1 cellular context compared by ENCODE assay signal in the genomic region with DNA sequence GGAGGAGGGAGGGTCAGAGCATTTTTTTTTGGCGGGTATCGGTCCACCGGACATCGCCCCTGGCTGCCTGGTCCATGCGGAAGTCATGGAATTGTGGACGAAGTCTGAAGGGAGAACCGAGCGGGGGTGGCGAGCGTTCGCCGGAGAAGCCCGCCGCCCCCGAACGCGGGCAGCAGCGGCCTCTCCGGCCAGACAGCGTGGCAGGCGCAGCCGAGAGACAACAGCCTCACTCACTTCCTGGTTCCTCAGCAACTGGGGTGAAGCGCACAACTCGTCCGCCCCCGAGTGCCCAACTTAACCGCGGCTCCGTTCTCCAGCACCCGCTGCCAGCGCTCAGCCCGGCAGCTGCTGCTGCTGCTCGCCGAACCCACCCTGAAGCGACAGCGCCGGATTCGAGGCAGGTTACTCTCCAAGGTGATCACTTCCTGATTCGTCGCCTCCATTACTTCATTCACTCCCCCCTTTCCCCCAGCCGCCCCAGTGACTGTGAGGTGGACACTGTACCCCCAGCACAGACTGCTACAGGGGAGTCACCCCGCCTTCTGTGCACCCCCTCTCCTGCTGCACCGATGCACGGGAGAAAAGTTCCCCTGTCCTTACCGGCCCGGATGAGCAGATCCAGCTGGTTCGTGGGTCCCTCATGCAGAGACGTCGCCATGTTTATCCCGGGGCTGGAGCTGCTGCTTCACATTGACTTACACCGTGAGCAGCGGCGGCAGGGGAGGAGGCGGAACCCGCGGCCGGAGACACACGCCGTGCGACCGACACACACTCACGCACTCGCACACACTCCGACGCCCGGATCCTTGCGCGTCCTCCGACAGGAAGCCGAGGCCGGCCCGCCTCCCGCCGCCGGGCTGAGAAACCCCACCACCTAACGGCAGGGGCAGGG.
TF ChIP-seq lines count a peak whose summit lies in the region.

No MANE protein-coding gene starts in this region.

TF ChIP-seq in WTC11, 78 proteins besides CTCF, POLR2A, EP300 and RAD21 (continued from another document):
- TF ChIP-seq, protein P1, sequence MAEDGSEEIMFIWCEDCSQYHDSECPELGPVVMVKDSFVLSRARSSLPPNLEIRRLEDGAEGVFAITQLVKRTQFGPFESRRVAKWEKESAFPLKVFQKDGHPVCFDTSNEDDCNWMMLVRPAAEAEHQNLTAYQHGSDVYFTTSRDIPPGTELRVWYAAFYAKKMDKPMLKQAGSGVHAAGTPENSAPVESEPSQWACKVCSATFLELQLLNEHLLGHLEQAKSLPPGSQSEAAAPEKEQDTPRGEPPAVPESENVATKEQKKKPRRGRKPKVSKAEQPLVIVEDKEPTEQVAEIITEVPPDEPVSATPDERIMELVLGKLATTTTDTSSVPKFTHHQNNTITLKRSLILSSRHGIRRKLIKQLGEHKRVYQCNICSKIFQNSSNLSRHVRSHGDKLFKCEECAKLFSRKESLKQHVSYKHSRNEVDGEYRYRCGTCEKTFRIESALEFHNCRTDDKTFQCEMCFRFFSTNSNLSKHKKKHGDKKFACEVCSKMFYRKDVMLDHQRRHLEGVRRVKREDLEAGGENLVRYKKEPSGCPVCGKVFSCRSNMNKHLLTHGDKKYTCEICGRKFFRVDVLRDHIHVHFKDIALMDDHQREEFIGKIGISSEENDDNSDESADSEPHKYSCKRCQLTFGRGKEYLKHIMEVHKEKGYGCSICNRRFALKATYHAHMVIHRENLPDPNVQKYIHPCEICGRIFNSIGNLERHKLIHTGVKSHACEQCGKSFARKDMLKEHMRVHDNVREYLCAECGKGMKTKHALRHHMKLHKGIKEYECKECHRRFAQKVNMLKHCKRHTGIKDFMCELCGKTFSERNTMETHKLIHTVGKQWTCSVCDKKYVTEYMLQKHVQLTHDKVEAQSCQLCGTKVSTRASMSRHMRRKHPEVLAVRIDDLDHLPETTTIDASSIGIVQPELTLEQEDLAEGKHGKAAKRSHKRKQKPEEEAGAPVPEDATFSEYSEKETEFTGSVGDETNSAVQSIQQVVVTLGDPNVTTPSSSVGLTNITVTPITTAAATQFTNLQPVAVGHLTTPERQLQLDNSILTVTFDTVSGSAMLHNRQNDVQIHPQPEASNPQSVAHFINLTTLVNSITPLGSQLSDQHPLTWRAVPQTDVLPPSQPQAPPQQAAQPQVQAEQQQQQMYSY (CRISPR knock-in tag; IDR thresholded peaks at IDR 0.05): 0 out of 2 replicates have a peak, but pooled peaks have one; percentile 33
- TF ChIP-seq SOX15 (CRISPR knock-in tag; IDR thresholded peaks at IDR 0.05) (no peak), ATF2 (CRISPR knock-in tag; IDR thresholded peaks at IDR 0.05; ENCODE audit: borderline replicate concordance, low read depth) (no peak), FOXK1 (CRISPR knock-in tag; IDR thresholded peaks at IDR 0.05) (peak; percentile 81), ZNF138 (CRISPR knock-in tag; conservative IDR thresholded peaks at IDR 0.05) (0 out of 2 replicates have a peak, but pooled peaks have one; percentile 83), FOXP1 (CRISPR knock-in tag; IDR thresholded peaks at IDR 0.05; ENCODE audit: borderline replicate concordance) (peak; percentile 62), TEAD1 (CRISPR knock-in tag; IDR thresholded peaks at IDR 0.05) (peak; percentile 37; the same call in 1 of the 2 replicates), FOXJ3 (CRISPR knock-in tag; IDR thresholded peaks at IDR 0.05; ENCODE audit: borderline replicate concordance) (no peak), HMGA2 (CRISPR knock-in tag; IDR thresholded peaks at IDR 0.05) (no peak), ERG (CRISPR knock-in tag; IDR thresholded peaks at IDR 0.05) (no peak), ZBTB21 (CRISPR knock-in tag; IDR thresholded peaks at IDR 0.05; ENCODE audit: borderline replicate concordance) (0 out of 2 replicates have a peak, but pooled peaks have one; percentile 50), ZNF396 (CRISPR knock-in tag; IDR thresholded peaks at IDR 0.05; ENCODE audit: borderline replicate concordance) (no peak), OVOL2 (CRISPR knock-in tag; IDR thresholded peaks at IDR 0.05; ENCODE audit: borderline replicate concordance) (no peak), GABPB1 (CRISPR knock-in tag; IDR thresholded peaks at IDR 0.05) (peak; percentile 49; the same call in 1 of the 2 replicates), EMX1 (CRISPR knock-in tag; IDR thresholded peaks at IDR 0.05) (peak; percentile 44; the same call in 1 of the 2 replicates), CREB1 (CRISPR knock-in tag; IDR thresholded peaks at IDR 0.05) (0 out of 2 replicates have a peak, but pooled peaks have one; percentile 49), NFE2L1 (CRISPR knock-in tag; IDR thresholded peaks at IDR 0.05) (no peak), ZNF263 (CRISPR knock-in tag; IDR thresholded peaks at IDR 0.05; ENCODE audit: low read depth) (no peak), NR2C2 (CRISPR knock-in tag; IDR thresholded peaks at IDR 0.05) (no peak), ZNF671 (CRISPR knock-in tag; IDR thresholded peaks at IDR 0.05) (no peak), RORB (CRISPR knock-in tag; IDR thresholded peaks at IDR 0.05) (no peak), NFATC4 (CRISPR knock-in tag; IDR thresholded peaks at IDR 0.05) (no peak), SP1 (CRISPR knock-in tag; conservative IDR thresholded peaks at IDR 0.05) (no peak; the same call in 1 of the 2 replicates)
- TF ChIP-seq, protein P2, sequence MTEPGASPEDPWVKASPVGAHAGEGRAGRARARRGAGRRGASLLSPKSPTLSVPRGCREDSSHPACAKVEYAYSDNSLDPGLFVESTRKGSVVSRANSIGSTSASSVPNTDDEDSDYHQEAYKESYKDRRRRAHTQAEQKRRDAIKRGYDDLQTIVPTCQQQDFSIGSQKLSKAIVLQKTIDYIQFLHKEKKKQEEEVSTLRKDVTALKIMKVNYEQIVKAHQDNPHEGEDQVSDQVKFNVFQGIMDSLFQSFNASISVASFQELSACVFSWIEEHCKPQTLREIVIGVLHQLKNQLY (CRISPR knock-in tag; IDR thresholded peaks at IDR 0.05): no peak
- TF ChIP-seq, protein P3, sequence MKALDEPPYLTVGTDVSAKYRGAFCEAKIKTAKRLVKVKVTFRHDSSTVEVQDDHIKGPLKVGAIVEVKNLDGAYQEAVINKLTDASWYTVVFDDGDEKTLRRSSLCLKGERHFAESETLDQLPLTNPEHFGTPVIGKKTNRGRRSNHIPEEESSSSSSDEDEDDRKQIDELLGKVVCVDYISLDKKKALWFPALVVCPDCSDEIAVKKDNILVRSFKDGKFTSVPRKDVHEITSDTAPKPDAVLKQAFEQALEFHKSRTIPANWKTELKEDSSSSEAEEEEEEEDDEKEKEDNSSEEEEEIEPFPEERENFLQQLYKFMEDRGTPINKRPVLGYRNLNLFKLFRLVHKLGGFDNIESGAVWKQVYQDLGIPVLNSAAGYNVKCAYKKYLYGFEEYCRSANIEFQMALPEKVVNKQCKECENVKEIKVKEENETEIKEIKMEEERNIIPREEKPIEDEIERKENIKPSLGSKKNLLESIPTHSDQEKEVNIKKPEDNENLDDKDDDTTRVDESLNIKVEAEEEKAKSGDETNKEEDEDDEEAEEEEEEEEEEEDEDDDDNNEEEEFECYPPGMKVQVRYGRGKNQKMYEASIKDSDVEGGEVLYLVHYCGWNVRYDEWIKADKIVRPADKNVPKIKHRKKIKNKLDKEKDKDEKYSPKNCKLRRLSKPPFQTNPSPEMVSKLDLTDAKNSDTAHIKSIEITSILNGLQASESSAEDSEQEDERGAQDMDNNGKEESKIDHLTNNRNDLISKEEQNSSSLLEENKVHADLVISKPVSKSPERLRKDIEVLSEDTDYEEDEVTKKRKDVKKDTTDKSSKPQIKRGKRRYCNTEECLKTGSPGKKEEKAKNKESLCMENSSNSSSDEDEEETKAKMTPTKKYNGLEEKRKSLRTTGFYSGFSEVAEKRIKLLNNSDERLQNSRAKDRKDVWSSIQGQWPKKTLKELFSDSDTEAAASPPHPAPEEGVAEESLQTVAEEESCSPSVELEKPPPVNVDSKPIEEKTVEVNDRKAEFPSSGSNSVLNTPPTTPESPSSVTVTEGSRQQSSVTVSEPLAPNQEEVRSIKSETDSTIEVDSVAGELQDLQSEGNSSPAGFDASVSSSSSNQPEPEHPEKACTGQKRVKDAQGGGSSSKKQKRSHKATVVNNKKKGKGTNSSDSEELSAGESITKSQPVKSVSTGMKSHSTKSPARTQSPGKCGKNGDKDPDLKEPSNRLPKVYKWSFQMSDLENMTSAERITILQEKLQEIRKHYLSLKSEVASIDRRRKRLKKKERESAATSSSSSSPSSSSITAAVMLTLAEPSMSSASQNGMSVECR (CRISPR knock-in tag; IDR thresholded peaks at IDR 0.05; ENCODE audit: borderline replicate concordance): peak; percentile 41; the same call in 1 of the 2 replicates
TF ChIP-seq in WTC11: peak in this region for 20.
